In genomic region chr6:28218312-28219248, GRCh38 we compare ENCODE assay signal across 1 cellular context.
TF ChIP-seq lines count a peak whose summit lies in the region.

No MANE protein-coding gene starts in this region.

TF ChIP-seq in HepG2, 621 proteins besides CTCF, POLR2A, EP300 and RAD21 (continued from another document and continues in another):
- TF ChIP-seq, protein P1, sequence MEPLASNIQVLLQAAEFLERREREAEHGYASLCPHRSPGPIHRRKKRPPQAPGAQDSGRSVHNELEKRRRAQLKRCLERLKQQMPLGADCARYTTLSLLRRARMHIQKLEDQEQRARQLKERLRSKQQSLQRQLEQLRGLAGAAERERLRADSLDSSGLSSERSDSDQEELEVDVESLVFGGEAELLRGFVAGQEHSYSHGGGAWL (CRISPR knock-in tag; IDR thresholded peaks at IDR 0.05) = peak; percentile 93
- TF ChIP-seq ZSCAN20 (CRISPR knock-in tag; IDR thresholded peaks at IDR 0.05; ENCODE audit: borderline replicate concordance) = 0 out of 2 replicates have a peak, but pooled peaks have one; percentile 86
- TF ChIP-seq, protein P2, sequence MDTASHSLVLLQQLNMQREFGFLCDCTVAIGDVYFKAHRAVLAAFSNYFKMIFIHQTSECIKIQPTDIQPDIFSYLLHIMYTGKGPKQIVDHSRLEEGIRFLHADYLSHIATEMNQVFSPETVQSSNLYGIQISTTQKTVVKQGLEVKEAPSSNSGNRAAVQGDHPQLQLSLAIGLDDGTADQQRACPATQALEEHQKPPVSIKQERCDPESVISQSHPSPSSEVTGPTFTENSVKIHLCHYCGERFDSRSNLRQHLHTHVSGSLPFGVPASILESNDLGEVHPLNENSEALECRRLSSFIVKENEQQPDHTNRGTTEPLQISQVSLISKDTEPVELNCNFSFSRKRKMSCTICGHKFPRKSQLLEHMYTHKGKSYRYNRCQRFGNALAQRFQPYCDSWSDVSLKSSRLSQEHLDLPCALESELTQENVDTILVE (CRISPR knock-in tag; IDR thresholded peaks at IDR 0.05) = peak; percentile 48
- peak; percentile 70 for TF ChIP-seq PHF21A (CRISPR knock-in tag; IDR thresholded peaks at IDR 0.05)
- TF ChIP-seq MXI1 (IDR thresholded peaks at IDR 0.05; ENCODE audit: borderline replicate concordance, low read depth, low read length) = peak; percentile 19; the same call in 1 of the 3 replicates
- TF ChIP-seq HNRNPL (IDR thresholded peaks at IDR 0.05; ENCODE audit: low read depth, low read length) = peak; percentile 73; the same call in 1 of the 2 replicates
- TF ChIP-seq, protein P3, sequence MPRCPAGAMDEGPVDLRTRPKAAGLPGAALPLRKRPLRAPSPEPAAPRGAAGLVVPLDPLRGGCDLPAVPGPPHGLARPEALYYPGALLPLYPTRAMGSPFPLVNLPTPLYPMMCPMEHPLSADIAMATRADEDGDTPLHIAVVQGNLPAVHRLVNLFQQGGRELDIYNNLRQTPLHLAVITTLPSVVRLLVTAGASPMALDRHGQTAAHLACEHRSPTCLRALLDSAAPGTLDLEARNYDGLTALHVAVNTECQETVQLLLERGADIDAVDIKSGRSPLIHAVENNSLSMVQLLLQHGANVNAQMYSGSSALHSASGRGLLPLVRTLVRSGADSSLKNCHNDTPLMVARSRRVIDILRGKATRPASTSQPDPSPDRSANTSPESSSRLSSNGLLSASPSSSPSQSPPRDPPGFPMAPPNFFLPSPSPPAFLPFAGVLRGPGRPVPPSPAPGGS (CRISPR knock-in tag; IDR thresholded peaks at IDR 0.05) = no peak
- TF ChIP-seq, protein P4, sequence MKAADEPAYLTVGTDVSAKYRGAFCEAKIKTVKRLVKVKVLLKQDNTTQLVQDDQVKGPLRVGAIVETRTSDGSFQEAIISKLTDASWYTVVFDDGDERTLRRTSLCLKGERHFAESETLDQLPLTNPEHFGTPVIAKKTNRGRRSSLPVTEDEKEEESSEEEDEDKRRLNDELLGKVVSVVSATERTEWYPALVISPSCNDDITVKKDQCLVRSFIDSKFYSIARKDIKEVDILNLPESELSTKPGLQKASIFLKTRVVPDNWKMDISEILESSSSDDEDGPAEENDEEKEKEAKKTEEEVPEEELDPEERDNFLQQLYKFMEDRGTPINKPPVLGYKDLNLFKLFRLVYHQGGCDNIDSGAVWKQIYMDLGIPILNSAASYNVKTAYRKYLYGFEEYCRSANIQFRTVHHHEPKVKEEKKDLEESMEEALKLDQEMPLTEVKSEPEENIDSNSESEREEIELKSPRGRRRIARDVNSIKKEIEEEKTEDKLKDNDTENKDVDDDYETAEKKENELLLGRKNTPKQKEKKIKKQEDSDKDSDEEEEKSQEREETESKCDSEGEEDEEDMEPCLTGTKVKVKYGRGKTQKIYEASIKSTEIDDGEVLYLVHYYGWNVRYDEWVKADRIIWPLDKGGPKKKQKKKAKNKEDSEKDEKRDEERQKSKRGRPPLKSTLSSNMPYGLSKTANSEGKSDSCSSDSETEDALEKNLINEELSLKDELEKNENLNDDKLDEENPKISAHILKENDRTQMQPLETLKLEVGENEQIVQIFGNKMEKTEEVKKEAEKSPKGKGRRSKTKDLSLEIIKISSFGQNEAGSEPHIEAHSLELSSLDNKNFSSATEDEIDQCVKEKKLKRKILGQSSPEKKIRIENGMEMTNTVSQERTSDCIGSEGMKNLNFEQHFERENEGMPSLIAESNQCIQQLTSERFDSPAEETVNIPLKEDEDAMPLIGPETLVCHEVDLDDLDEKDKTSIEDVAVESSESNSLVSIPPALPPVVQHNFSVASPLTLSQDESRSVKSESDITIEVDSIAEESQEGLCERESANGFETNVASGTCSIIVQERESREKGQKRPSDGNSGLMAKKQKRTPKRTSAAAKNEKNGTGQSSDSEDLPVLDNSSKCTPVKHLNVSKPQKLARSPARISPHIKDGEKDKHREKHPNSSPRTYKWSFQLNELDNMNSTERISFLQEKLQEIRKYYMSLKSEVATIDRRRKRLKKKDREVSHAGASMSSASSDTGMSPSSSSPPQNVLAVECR (CRISPR knock-in tag; IDR thresholded peaks at IDR 0.05; ENCODE audit: borderline replicate concordance) = peak; percentile 74; the same call in 1 of the 2 replicates
- no peak for TF ChIP-seq SCMH1 (CRISPR knock-in tag; IDR thresholded peaks at IDR 0.05; ENCODE audit: borderline replicate concordance)
- TF ChIP-seq ZNF446 (CRISPR knock-in tag; IDR thresholded peaks at IDR 0.05) = peak; percentile 72
- TF ChIP-seq RFX5 (IDR thresholded peaks at IDR 0.05; ENCODE audit: low read depth, low read length) = no peak
- TF ChIP-seq ONECUT2 (CRISPR knock-in tag; IDR thresholded peaks at IDR 0.05) = 0 out of 2 replicates have a peak, but pooled peaks have one; percentile 35
- TF ChIP-seq, protein P5, sequence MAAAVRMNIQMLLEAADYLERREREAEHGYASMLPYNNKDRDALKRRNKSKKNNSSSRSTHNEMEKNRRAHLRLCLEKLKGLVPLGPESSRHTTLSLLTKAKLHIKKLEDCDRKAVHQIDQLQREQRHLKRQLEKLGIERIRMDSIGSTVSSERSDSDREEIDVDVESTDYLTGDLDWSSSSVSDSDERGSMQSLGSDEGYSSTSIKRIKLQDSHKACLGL (CRISPR knock-in tag; IDR thresholded peaks at IDR 0.05) = no peak
- TF ChIP-seq NKX3-1 (CRISPR knock-in tag; IDR thresholded peaks at IDR 0.05) = no peak; the same call in none of the 2 replicates
- TF ChIP-seq FOXM1 (CRISPR knock-in tag; IDR thresholded peaks at IDR 0.05) = no peak
- TF ChIP-seq, protein P6, sequence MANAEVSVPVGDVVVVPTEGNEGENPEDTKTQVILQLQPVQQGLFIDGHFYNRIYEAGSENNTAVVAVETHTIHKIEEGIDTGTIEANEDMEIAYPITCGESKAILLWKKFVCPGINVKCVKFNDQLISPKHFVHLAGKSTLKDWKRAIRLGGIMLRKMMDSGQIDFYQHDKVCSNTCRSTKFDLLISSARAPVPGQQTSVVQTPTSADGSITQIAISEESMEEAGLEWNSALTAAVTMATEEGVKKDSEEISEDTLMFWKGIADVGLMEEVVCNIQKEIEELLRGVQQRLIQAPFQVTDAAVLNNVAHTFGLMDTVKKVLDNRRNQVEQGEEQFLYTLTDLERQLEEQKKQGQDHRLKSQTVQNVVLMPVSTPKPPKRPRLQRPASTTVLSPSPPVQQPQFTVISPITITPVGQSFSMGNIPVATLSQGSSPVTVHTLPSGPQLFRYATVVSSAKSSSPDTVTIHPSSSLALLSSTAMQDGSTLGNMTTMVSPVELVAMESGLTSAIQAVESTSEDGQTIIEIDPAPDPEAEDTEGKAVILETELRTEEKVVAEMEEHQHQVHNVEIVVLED (CRISPR knock-in tag; IDR thresholded peaks at IDR 0.05; ENCODE audit: borderline replicate concordance) = no peak; the same call in 1 of the 2 replicates
- TF ChIP-seq KDM5B (CRISPR knock-in tag; IDR thresholded peaks at IDR 0.05; ENCODE audit: borderline replicate concordance) = peak; percentile 81; the same call in 1 of the 2 replicates
- no peak; the same call in 1 of the 2 replicates for TF ChIP-seq SRY (CRISPR knock-in tag; IDR thresholded peaks at IDR 0.05)
- TF ChIP-seq RARA (CRISPR knock-in tag; IDR thresholded peaks at IDR 0.05) = peak; percentile 40; the same call in 1 of the 2 replicates
- TF ChIP-seq HOXA5 (CRISPR knock-in tag; IDR thresholded peaks at IDR 0.05) = peak; percentile 55; the same call in 1 of the 2 replicates
- 0 out of 2 replicates have a peak, but pooled peaks have one; percentile 19 for TF ChIP-seq KMT2A (CRISPR knock-in tag; IDR thresholded peaks at IDR 0.05)
- no peak for TF ChIP-seq ZNF3 (CRISPR knock-in tag; IDR thresholded peaks at IDR 0.05)
- TF ChIP-seq, protein P7, sequence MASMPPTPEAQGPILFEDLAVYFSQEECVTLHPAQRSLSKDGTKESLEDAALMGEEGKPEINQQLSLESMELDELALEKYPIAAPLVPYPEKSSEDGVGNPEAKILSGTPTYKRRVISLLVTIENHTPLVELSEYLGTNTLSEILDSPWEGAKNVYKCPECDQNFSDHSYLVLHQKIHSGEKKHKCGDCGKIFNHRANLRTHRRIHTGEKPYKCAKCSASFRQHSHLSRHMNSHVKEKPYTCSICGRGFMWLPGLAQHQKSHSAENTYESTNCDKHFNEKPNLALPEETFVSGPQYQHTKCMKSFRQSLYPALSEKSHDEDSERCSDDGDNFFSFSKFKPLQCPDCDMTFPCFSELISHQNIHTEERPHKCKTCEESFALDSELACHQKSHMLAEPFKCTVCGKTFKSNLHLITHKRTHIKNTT (CRISPR knock-in tag; IDR thresholded peaks at IDR 0.05) = no peak
- TF ChIP-seq SKI (IDR thresholded peaks at IDR 0.05; ENCODE audit: partially characterized antibody) = peak; percentile 9
- peak; percentile 39; the same call in 1 of the 2 replicates for TF ChIP-seq SIN3A (IDR thresholded peaks at IDR 0.05; ENCODE audit: borderline replicate concordance, low read depth, low read length)
- peak; percentile 71; the same call in 1 of the 2 replicates for TF ChIP-seq ZNF777 (CRISPR knock-in tag; IDR thresholded peaks at IDR 0.05)
- no peak for TF ChIP-seq TRIM24 (CRISPR knock-in tag; IDR thresholded peaks at IDR 0.05)
- TF ChIP-seq NFRKB (IDR thresholded peaks at IDR 0.05) = no peak
- TF ChIP-seq JUN (CRISPR knock-in tag; IDR thresholded peaks at IDR 0.05) = no peak; the same call in 1 of the 2 replicates
- TF ChIP-seq ZNF430 (CRISPR knock-in tag; IDR thresholded peaks at IDR 0.05) = peak; percentile 78; the same call in 1 of the 2 replicates
- TF ChIP-seq SNRNP70 (IDR thresholded peaks at IDR 0.05; ENCODE audit: low read depth, low read length) = no peak
- TF ChIP-seq SMAD3 (CRISPR knock-in tag; IDR thresholded peaks at IDR 0.05) = no peak
- no peak for TF ChIP-seq PAWR (CRISPR knock-in tag; IDR thresholded peaks at IDR 0.05; ENCODE audit: borderline replicate concordance)
- TF ChIP-seq ZNF256 (CRISPR knock-in tag; conservative IDR thresholded peaks at IDR 0.05) = no peak; the same call in 1 of the 2 replicates
- TF ChIP-seq ZSCAN30 (CRISPR knock-in tag; IDR thresholded peaks at IDR 0.05) = no peak
- TF ChIP-seq MLLT10 (CRISPR knock-in tag; IDR thresholded peaks at IDR 0.05) = no peak
- TF ChIP-seq THYN1 (CRISPR knock-in tag; IDR thresholded peaks at IDR 0.05; ENCODE audit: borderline replicate concordance, low read depth) = no peak
- TF ChIP-seq ZNF781 (CRISPR knock-in tag; IDR thresholded peaks at IDR 0.05; ENCODE audit: borderline replicate concordance, not compliant biosample characterization) = peak; percentile 22
- TF ChIP-seq FOXJ3 (CRISPR knock-in tag; IDR thresholded peaks at IDR 0.05; ENCODE audit: borderline replicate concordance) = 0 out of 2 replicates have a peak, but pooled peaks have one; percentile 29
- no peak for TF ChIP-seq HMG20A (CRISPR knock-in tag; IDR thresholded peaks at IDR 0.05; ENCODE audit: borderline replicate concordance)
- no peak for TF ChIP-seq ZNF569 (CRISPR knock-in tag; IDR thresholded peaks at IDR 0.05; ENCODE audit: borderline replicate concordance)
- TF ChIP-seq ZIK1 (CRISPR knock-in tag; IDR thresholded peaks at IDR 0.05; ENCODE audit: borderline replicate concordance, low read depth) = peak; percentile 64; the same call in 1 of the 2 replicates
- TF ChIP-seq HNRNPUL1 (IDR thresholded peaks at IDR 0.05; ENCODE audit: low read depth, low read length) = no peak
- peak; percentile 61 for TF ChIP-seq SALL2 (CRISPR knock-in tag; IDR thresholded peaks at IDR 0.05)
- TF ChIP-seq JARID2 (CRISPR knock-in tag; IDR thresholded peaks at IDR 0.05; ENCODE audit: insufficient replicate concordance) = no peak
- peak; percentile 71 for TF ChIP-seq ELF1 (CRISPR knock-in tag; IDR thresholded peaks at IDR 0.05)
- no peak for TF ChIP-seq MAFF (IDR thresholded peaks at IDR 0.05; ENCODE audit: low read depth, low read length)
- TF ChIP-seq CHCHD3 (CRISPR knock-in tag; IDR thresholded peaks at IDR 0.05) = no peak
- peak; percentile 86 for TF ChIP-seq RBFOX2 (IDR thresholded peaks at IDR 0.05; ENCODE audit: low read depth, low read length)
- TF ChIP-seq ELF3 (CRISPR knock-in tag; IDR thresholded peaks at IDR 0.05) = no peak; the same call in 1 of the 2 replicates
- no peak for TF ChIP-seq ZMYM2 (CRISPR knock-in tag; IDR thresholded peaks at IDR 0.05)
- TF ChIP-seq RXRA (CRISPR knock-in tag; IDR thresholded peaks at IDR 0.05) = peak; percentile 16; the same call in 1 of the 2 replicates
- peak; percentile 27; the same call in 1 of the 2 replicates for TF ChIP-seq ZNF362 (CRISPR knock-in tag; IDR thresholded peaks at IDR 0.05; ENCODE audit: borderline replicate concordance)
- TF ChIP-seq ZNF549 (CRISPR knock-in tag; IDR thresholded peaks at IDR 0.05) = no peak
- TF ChIP-seq, protein P8, sequence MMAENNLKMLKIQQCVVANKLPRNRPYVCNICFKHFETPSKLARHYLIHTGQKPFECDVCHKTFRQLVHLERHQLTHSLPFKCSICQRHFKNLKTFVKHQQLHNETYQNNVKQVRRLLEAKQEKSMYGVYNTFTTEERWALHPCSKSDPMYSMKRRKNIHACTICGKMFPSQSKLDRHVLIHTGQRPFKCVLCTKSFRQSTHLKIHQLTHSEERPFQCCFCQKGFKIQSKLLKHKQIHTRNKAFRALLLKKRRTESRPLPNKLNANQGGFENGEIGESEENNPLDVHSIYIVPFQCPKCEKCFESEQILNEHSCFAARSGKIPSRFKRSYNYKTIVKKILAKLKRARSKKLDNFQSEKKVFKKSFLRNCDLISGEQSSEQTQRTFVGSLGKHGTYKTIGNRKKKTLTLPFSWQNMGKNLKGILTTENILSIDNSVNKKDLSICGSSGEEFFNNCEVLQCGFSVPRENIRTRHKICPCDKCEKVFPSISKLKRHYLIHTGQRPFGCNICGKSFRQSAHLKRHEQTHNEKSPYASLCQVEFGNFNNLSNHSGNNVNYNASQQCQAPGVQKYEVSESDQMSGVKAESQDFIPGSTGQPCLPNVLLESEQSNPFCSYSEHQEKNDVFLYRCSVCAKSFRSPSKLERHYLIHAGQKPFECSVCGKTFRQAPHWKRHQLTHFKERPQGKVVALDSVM (CRISPR knock-in tag; IDR thresholded peaks at IDR 0.05) = peak; percentile 2; the same call in 1 of the 2 replicates
- TF ChIP-seq ATF2 (CRISPR knock-in tag; IDR thresholded peaks at IDR 0.05) = peak; percentile 38; the same call in 1 of the 2 replicates
- TF ChIP-seq ARNTL (CRISPR knock-in tag; IDR thresholded peaks at IDR 0.05) = no peak
- TF ChIP-seq ZNF644 (CRISPR knock-in tag; IDR thresholded peaks at IDR 0.05; ENCODE audit: low read depth) = no peak
- peak; percentile 52 for TF ChIP-seq ZNF547 (CRISPR knock-in tag; IDR thresholded peaks at IDR 0.05)
